In genomic region chr16:78737630-78738029, GRCh38 we compare ENCODE assay signal across 9 cellular contexts.
"Had no signal": no experiment of that assay in that cellular context is flagged by ENCODE, and none has a peak within 500 bp of the region (broad histone marks: within the 10 kb centered on the region; RNA-seq: fewer than 3 reads in every experiment).

No MANE protein-coding gene starts in this region.

- H3K9me3 ChIP-seq: HAP-1 had no signal

- H3K4me3 ChIP-seq: GM23248, HAP-1, K562 had no signal

- H2AFZ ChIP-seq: GM23248 had no signal

- H3K4me1 ChIP-seq: HAP-1 had no signal

- H3K9ac ChIP-seq: GM23248 had no signal

- FAIRE-seq: K562 had no signal

- H3K4me3 Mint-ChIP-seq: HFFc6 had no signal

- ATAC-seq: HCT116, K562 had no signal

- H3K36me3 ChIP-seq: HAP-1 had no signal

- H3K27ac ChIP-seq: GM23248, HL-60 had no signal

- DNase-seq: GM23248, GOT3, H7, HFFc6, IMR-90 had no signal

- H3K27ac Mint-ChIP-seq: HFFc6 had no signal
